ENCODE assay signal across 23 cellular contexts in genomic region chr4:2996437-2996836, GRCh38.
"Had no signal": no experiment of that assay in that cellular context is flagged by ENCODE, and none has a peak within 500 bp of the region (broad histone marks: within the 10 kb centered on the region; RNA-seq: fewer than 3 reads in every experiment).

No MANE protein-coding gene starts in this region.

- H3K4me3 ChIP-seq: gastrocnemius medialis, lung, ovary, psoas muscle, sigmoid colon, stomach, tibial artery had no signal

- H3K36me3 ChIP-seq: gastrocnemius medialis, ovary, sigmoid colon, stomach, tibial artery had no signal

- ATAC-seq: esophagus mucosa; gastrocnemius medialis; left lobe of liver; natural killer cell; psoas muscle; right cardiac atrium; stimulated activated effector memory CD8-positive, alpha-beta T cell treated with anti-CD3 and anti-CD28 coated beads, Interleukin-12 subunit alpha, Interleukin-12 subunit beta, amount 100 ng/mL, for 72 hours had no signal

- H3K9me3 ChIP-seq: gastrocnemius medialis, ovary, psoas muscle, sigmoid colon, stomach, tibial artery had no signal

- H3K27ac ChIP-seq: epithelial cell of prostate, gastrocnemius medialis, ovary, psoas muscle, sigmoid colon, stomach, tibial artery had no signal

- H3K27me3 ChIP-seq: gastrocnemius medialis, ovary, sigmoid colon, stomach, tibial artery had no signal

- H3K4me1 ChIP-seq: gastrocnemius medialis, psoas muscle, sigmoid colon, stomach, tibial artery had no signal

- DNase-seq: effector CD8-positive, alpha-beta T cell; endodermal cell; foreskin fibroblast; gastrocnemius medialis; head of caudate nucleus; kidney; natural killer cell; occipital lobe; ovary; posterior cingulate gyrus; psoas muscle; right cardiac atrium; sigmoid colon; stimulated activated CD4-positive, alpha-beta T cell treated with anti-CD3 and anti-CD28 coated beads, Interleukin-2, amount 100 ng/mL, for 24 hours; stimulated activated CD4-positive, alpha-beta T cell treated with anti-CD3 and anti-CD28 coated beads, Interleukin-4, amount 100 ng/mL, for 24 hours; stimulated activated naive CD4-positive, alpha-beta T cell treated with Interleukin-2 at 50 U/mL for 16 hours; stomach; tibial artery had no signal
